In genomic region chr7:113622796-113623195, GRCh38 we compare ENCODE assay signal across 1 cellular context.
TF ChIP-seq lines count a peak whose summit lies in the region.

No MANE protein-coding gene starts in this region.

TF ChIP-seq in GM12878, 131 proteins besides CTCF, POLR2A, EP300 and RAD21 (continued from another document):
- TF ChIP-seq, protein P1, sequence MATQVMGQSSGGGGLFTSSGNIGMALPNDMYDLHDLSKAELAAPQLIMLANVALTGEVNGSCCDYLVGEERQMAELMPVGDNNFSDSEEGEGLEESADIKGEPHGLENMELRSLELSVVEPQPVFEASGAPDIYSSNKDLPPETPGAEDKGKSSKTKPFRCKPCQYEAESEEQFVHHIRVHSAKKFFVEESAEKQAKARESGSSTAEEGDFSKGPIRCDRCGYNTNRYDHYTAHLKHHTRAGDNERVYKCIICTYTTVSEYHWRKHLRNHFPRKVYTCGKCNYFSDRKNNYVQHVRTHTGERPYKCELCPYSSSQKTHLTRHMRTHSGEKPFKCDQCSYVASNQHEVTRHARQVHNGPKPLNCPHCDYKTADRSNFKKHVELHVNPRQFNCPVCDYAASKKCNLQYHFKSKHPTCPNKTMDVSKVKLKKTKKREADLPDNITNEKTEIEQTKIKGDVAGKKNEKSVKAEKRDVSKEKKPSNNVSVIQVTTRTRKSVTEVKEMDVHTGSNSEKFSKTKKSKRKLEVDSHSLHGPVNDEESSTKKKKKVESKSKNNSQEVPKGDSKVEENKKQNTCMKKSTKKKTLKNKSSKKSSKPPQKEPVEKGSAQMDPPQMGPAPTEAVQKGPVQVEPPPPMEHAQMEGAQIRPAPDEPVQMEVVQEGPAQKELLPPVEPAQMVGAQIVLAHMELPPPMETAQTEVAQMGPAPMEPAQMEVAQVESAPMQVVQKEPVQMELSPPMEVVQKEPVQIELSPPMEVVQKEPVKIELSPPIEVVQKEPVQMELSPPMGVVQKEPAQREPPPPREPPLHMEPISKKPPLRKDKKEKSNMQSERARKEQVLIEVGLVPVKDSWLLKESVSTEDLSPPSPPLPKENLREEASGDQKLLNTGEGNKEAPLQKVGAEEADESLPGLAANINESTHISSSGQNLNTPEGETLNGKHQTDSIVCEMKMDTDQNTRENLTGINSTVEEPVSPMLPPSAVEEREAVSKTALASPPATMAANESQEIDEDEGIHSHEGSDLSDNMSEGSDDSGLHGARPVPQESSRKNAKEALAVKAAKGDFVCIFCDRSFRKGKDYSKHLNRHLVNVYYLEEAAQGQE (IDR thresholded peaks at IDR 0.05; ENCODE audit: low read depth, low read length), result no peak
